ENCODE assay signal across 2 cellular contexts in genomic region chr2:118738106-118738505, GRCh38.
TF ChIP-seq lines count a peak whose summit lies in the region.

No MANE protein-coding gene starts in this region.

TF ChIP-seq in A549, 52 proteins besides CTCF, POLR2A, EP300 and RAD21 (continued from another document):
- TF ChIP-seq E2F6 (IDR thresholded peaks at IDR 0.05; ENCODE audit: borderline replicate concordance, low read depth), result no peak
- TF ChIP-seq KDM1A (IDR thresholded peaks at IDR 0.05; ENCODE audit: low read depth), result no peak
- TF ChIP-seq, protein P1, sequence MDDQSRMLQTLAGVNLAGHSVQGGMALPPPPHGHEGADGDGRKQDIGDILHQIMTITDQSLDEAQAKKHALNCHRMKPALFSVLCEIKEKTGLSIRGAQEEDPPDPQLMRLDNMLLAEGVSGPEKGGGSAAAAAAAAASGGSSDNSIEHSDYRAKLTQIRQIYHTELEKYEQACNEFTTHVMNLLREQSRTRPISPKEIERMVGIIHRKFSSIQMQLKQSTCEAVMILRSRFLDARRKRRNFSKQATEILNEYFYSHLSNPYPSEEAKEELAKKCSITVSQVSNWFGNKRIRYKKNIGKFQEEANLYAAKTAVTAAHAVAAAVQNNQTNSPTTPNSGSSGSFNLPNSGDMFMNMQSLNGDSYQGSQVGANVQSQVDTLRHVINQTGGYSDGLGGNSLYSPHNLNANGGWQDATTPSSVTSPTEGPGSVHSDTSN (IDR thresholded peaks at IDR 0.05), result no peak

TF ChIP-seq in GM23338, 12 proteins besides CTCF, POLR2A, EP300 and RAD21 (continued from another document):
- TF ChIP-seq, protein P2, sequence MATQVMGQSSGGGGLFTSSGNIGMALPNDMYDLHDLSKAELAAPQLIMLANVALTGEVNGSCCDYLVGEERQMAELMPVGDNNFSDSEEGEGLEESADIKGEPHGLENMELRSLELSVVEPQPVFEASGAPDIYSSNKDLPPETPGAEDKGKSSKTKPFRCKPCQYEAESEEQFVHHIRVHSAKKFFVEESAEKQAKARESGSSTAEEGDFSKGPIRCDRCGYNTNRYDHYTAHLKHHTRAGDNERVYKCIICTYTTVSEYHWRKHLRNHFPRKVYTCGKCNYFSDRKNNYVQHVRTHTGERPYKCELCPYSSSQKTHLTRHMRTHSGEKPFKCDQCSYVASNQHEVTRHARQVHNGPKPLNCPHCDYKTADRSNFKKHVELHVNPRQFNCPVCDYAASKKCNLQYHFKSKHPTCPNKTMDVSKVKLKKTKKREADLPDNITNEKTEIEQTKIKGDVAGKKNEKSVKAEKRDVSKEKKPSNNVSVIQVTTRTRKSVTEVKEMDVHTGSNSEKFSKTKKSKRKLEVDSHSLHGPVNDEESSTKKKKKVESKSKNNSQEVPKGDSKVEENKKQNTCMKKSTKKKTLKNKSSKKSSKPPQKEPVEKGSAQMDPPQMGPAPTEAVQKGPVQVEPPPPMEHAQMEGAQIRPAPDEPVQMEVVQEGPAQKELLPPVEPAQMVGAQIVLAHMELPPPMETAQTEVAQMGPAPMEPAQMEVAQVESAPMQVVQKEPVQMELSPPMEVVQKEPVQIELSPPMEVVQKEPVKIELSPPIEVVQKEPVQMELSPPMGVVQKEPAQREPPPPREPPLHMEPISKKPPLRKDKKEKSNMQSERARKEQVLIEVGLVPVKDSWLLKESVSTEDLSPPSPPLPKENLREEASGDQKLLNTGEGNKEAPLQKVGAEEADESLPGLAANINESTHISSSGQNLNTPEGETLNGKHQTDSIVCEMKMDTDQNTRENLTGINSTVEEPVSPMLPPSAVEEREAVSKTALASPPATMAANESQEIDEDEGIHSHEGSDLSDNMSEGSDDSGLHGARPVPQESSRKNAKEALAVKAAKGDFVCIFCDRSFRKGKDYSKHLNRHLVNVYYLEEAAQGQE (IDR thresholded peaks at IDR 0.05; ENCODE audit: unreplicated experiment), result no peak
- TF ChIP-seq, protein P3, sequence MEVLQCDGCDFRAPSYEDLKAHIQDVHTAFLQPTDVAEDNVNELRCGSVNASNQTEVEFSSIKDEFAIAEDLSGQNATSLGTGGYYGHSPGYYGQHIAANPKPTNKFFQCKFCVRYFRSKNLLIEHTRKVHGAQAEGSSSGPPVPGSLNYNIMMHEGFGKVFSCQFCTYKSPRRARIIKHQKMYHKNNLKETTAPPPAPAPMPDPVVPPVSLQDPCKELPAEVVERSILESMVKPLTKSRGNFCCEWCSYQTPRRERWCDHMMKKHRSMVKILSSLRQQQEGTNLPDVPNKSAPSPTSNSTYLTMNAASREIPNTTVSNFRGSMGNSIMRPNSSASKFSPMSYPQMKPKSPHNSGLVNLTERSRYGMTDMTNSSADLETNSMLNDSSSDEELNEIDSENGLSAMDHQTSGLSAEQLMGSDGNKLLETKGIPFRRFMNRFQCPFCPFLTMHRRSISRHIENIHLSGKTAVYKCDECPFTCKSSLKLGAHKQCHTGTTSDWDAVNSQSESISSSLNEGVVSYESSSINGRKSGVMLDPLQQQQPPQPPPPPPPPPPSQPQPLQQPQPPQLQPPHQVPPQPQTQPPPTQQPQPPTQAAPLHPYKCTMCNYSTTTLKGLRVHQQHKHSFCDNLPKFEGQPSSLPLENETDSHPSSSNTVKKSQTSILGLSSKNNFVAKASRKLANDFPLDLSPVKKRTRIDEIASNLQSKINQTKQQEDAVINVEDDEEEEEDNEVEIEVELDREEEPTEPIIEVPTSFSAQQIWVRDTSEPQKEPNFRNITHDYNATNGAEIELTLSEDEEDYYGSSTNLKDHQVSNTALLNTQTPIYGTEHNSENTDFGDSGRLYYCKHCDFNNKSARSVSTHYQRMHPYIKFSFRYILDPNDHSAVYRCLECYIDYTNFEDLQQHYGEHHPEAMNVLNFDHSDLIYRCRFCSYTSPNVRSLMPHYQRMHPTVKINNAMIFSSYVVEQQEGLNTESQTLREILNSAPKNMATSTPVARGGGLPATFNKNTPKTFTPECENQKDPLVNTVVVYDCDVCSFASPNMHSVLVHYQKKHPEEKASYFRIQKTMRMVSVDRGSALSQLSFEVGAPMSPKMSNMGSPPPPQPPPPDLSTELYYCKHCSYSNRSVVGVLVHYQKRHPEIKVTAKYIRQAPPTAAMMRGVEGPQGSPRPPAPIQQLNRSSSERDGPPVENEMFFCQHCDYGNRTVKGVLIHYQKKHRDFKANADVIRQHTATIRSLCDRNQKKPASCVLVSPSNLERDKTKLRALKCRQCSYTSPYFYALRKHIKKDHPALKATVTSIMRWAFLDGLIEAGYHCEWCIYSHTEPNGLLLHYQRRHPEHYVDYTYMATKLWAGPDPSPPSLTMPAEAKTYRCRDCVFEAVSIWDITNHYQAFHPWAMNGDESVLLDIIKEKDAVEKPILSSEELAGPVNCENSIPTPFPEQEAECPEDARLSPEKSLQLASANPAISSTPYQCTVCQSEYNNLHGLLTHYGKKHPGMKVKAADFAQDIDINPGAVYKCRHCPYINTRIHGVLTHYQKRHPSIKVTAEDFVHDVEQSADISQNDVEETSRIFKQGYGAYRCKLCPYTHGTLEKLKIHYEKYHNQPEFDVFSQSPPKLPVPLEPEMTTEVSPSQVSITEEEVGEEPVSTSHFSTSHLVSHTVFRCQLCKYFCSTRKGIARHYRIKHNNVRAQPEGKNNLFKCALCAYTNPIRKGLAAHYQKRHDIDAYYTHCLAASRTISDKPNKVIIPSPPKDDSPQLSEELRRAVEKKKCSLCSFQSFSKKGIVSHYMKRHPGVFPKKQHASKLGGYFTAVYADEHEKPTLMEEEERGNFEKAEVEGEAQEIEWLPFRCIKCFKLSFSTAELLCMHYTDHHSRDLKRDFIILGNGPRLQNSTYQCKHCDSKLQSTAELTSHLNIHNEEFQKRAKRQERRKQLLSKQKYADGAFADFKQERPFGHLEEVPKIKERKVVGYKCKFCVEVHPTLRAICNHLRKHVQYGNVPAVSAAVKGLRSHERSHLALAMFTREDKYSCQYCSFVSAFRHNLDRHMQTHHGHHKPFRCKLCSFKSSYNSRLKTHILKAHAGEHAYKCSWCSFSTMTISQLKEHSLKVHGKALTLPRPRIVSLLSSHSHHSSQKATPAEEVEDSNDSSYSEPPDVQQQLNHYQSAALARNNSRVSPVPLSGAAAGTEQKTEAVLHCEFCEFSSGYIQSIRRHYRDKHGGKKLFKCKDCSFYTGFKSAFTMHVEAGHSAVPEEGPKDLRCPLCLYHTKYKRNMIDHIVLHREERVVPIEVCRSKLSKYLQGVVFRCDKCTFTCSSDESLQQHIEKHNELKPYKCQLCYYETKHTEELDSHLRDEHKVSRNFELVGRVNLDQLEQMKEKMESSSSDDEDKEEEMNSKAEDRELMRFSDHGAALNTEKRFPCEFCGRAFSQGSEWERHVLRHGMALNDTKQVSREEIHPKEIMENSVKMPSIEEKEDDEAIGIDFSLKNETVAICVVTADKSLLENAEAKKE (CRISPR knock-in tag; IDR thresholded peaks at IDR 0.05), result no peak
